Comparison of ENCODE assay signal across 8 cellular contexts in the genomic region with DNA sequence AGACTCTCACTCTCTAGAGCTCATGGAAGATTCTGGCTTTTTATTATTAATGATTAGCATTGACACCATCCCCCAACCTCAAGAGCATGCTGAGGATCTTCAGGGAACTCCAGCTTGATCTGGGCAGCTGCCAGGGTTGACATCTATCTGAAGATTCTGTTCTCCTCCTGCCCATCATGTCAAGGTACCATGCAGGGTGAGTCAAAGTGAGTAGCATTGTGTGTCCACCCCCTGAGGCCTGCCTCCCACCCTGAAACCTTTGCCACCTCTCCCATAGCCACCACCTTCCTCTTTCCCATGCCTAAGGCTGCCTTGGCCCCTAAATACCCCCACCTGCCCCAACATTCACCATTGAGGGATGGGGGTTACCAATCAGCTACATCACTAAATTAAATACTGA.
"Had no signal": no experiment of that assay in that cellular context is flagged by ENCODE, and none has a peak within 500 bp of the region (broad histone marks: within the 10 kb centered on the region; RNA-seq: fewer than 3 reads in every experiment).

No MANE protein-coding gene starts in this region.

- DNase-seq: GM23248, GOT3, H7, HFFc6 had no signal

- H3K4me1 ChIP-seq: HAP-1 had no signal

- H3K9ac ChIP-seq: GM23248 had no signal

- H3K9me3 ChIP-seq: HAP-1 had no signal

- H3K4me3 ChIP-seq: GM23248, HAP-1 had no signal

- ATAC-seq: HCT116, HepG2 had no signal

- H3K36me3 ChIP-seq: HAP-1 had no signal

- H3K27ac ChIP-seq: GM23248, HL-60 had no signal
